ENCODE assay signal across 8 cellular contexts in the genomic region with DNA sequence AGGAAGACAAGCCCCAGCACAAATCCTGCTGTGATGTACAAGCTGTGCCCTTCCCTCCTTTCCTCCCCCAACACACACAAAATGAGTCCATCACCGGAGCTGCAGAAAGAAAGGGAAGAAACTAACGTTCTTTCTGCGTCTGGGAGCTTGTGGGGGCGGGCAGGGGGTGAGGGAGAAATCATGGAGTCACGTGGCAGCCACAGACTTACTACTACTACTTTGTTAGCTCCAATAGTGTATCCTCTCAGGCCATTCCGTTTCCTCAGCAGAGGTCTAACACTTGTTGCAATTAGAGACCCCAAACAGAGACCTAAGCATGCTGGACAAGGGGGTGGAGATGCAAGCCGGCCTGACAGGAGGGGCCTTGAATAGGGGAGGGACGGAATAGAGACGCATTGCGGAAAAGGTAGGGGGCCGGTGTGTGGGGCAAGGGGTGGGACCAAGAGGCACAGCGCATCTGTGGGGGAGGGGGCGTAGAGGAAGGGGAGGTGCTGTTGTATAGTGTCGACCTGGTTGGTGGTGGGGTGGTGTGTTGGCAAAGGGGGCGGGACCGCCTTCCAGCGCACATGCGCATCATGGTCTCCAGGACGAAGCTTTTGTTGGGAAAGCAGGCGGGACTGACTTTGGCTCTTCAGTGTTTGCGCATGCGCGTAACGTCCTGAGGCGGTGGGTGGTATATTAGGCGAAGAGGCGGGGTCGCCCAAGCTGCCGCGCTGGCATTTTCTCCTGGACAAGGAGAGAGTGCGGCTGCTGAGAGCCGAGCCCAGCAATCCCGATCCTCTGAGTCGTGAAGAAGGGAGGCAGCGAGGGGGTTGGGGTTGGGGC. TPM values are rescaled to one million over a fixed set of nuclear protein-coding genes. Genes with fewer than 3 reads are reported as not detected.
DNase-seq lines count a peak whose midpoint lies in the region; ATAC-seq lines count a peak whose summit lies in the region.

A gene with protein sequence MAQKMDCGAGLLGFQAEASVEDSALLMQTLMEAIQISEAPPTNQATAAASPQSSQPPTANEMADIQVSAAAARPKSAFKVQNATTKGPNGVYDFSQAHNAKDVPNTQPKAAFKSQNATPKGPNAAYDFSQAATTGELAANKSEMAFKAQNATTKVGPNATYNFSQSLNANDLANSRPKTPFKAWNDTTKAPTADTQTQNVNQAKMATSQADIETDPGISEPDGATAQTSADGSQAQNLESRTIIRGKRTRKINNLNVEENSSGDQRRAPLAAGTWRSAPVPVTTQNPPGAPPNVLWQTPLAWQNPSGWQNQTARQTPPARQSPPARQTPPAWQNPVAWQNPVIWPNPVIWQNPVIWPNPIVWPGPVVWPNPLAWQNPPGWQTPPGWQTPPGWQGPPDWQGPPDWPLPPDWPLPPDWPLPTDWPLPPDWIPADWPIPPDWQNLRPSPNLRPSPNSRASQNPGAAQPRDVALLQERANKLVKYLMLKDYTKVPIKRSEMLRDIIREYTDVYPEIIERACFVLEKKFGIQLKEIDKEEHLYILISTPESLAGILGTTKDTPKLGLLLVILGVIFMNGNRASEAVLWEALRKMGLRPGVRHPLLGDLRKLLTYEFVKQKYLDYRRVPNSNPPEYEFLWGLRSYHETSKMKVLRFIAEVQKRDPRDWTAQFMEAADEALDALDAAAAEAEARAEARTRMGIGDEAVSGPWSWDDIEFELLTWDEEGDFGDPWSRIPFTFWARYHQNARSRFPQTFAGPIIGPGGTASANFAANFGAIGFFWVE (plus strand): TSS at position 703 of the 825 bp plus-strand sequence. CDS start 682 bp downstream, outside the sequence.

- peak; percentile 56 for ATAC-seq in GM21717 (IDR thresholded peaks at IDR 0.05; ENCODE audit: unreplicated experiment)

- DNase-seq in DMS153 treated with DMSO at 0.1 percent for 48 hours (lab: John Stamatoyannopoulos, UW; ENCODE audit: unreplicated experiment) (peak; percentile 64), SK-N-DZ (ENCODE audit: low spot score) (peak; percentile 96), germinal center (ENCODE audit: low spot score) (peak; percentile 66), non-pigmented ciliary epithelial cell (ENCODE audit: low read depth) (peak; percentile 85), substantia nigra (lab: John Stamatoyannopoulos, UW) (peak; percentile 26 to 89 (median 76))
- DNase-seq in activated naive CD4-positive, alpha-beta T cell treated with anti-CD3 and anti-CD28 coated beads, Interleukin-2, amount 50 U/mL, for 16 hours: peak; percentile 84

- H3K27ac ChIP-seq in KOPT-K1 (ENCODE audit: low read depth, low read length, poor library complexity, severe bottlenecking): peak within 1 kb of the TSS; percentile 74
- peak within 1 kb of the TSS; percentile 79 for H3K27ac ChIP-seq in substantia nigra (ENCODE audit: low read depth, low read length, poor library complexity, severe bottlenecking)

- no peaks in the 10 kb centered on the region for H3K9me3 ChIP-seq in KOPT-K1 (ENCODE audit: insufficient read depth, low read length, poor library complexity, severe bottlenecking)

- H3K36me3 ChIP-seq in KOPT-K1 (ENCODE audit: insufficient read depth, low read length): peaks cover 30% of the 10 kb centered on the region

RNA-seq across cellular contexts. Expression of the gene that starts here (rescaled TPM):
- 87.8 and 92.7 TPM in 2 replicates for polyA plus RNA-seq in SK-N-DZ (2014; cell fraction: cytosol; rRNA removed)
- 68.7 and 80.8 TPM in 2 replicates for polyA plus RNA-seq in SK-N-DZ (2014; cell fraction: nucleus; rRNA removed)

Comparison
In these comparisons a context has a peak if more than half of its experiments do, and no peak if none do; other contexts are left out.
1. Peak in every context shown above with its lines: DNase-seq, ATAC-seq and H3K27ac ChIP-seq.